8 cellular contexts compared by ENCODE assay signal in the genomic region with DNA sequence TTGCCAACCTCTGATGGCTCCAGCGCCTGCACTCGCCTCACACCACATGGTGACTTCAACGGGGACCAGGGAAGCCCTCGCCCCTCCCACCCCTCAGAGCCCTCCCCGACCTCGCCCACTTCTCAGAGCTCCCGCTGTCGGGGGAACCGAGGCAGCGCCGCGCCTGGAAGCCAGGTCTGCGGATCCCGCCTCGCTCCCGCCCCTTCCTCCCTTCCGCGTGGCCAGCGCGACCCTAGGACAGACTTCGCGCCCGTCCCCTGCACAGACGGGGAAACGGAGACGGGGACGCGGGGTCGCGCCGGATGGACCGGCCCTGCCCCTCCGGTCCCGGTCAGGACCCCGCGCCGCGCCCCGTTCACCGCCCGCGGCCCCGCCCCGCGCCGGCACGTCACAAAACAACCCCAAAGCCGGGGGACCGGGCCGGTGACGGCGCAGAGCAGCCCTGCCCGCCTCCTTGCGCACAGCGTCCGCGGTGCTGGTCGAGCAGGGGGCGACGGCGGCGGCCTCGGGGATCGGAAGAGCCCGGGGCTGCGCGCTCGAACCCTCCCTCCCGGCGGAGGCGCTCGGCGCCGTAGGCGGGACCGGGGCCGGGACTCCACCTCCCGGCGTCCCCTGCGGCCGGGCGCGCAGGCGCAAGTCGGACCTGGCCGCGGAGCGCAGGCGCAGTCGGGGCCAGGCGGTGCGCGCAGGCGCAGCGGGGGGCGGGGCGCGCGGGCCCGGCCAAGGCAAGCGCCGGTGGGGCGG. TPM values are rescaled to one million over a fixed set of nuclear protein-coding genes. Genes with fewer than 3 reads are reported as not detected.
DNase-seq lines count a peak whose midpoint lies in the region; ATAC-seq and TF ChIP-seq lines count a peak whose summit lies in the region.

No MANE protein-coding gene starts in this region.

- peak overlapping the region; percentile 62 for H2AFZ ChIP-seq in OCI-LY7 (ENCODE audit: low read length)

- peaks cover 7% of the 10 kb centered on the region; the same call in 1 of the 2 replicates for H3K79me2 ChIP-seq in OCI-LY7 (ENCODE audit: insufficient read depth, low read depth, low read length)

- H3K27me3 Mint-ChIP-seq in activated T-cell treated with anti-CD3 and anti-CD28 coated beads, Interleukin-2, amount 50 U/mL, for 24 hours: no peaks in the 10 kb centered on the region

- H3K27ac ChIP-seq in OCI-LY7 (ENCODE audit: low read depth, low read length, poor library complexity, severe bottlenecking) (peak overlapping the region; percentile 50), muscle layer of duodenum (ENCODE audit: low read length) (peak overlapping the region; percentile 16)

- CTCF ChIA-PET in OCI-LY7 (lab: Charles Lee; ENCODE audit: unreplicated experiment): interaction anchor here (0.6 to 0.7 kb wide), 2 partner anchors 21 to 26 kb away, joined by 5 to 8 read pairs; no protein-coding TSS in a partner anchor

- H3K9me3 ChIP-seq in OCI-LY7 (ENCODE audit: low read length): no peaks in the 10 kb centered on the region
- no peaks in the 10 kb centered on the region for H3K9me3 ChIP-seq in muscle layer of duodenum (ENCODE audit: control insufficient read depth in 1 of 2, low read length in 2 of 2)

- peak overlapping the region; percentile 45 for H3K4me2 ChIP-seq in OCI-LY7 (ENCODE audit: low read length)

- no peaks in the 10 kb centered on the region for H3K27me3 ChIP-seq in muscle layer of duodenum (ENCODE audit: low read depth, low read length)

- H3K4me3 ChIP-seq in OCI-LY7 (ENCODE audit: low read depth, low read length, poor library complexity, severe bottlenecking) (peak overlapping the region; percentile 96), muscle layer of duodenum (ENCODE audit: low read depth in 1 of 2, low read length in 2 of 2) (peak overlapping the region; percentile 52 to 92)

- H3K27ac Mint-ChIP-seq in activated T-cell treated with anti-CD3 and anti-CD28 coated beads, Interleukin-2, amount 50 U/mL, for 24 hours: peak overlapping the region; percentile 93

- H3K9me3 Mint-ChIP-seq in activated T-cell treated with anti-CD3 and anti-CD28 coated beads, Interleukin-2, amount 50 U/mL, for 24 hours: no peaks in the 10 kb centered on the region

- intact Hi-C loops in OCI-LY7 (cut with micrococcal nuclease; ENCODE audit: unreplicated experiment): loop anchor here (5.0 kb wide), 1 partner anchor 41 kb away; the partner anchor contains the start of gene BSG

- ATAC-seq in esophagus mucosa: peak; percentile 82

- peaks cover 7% of the 10 kb centered on the region for H3K36me3 Mint-ChIP-seq in activated T-cell treated with anti-CD3 and anti-CD28 coated beads, Interleukin-2, amount 50 U/mL, for 24 hours (ENCODE audit: low read depth)

- H3K9me2 ChIP-seq in OCI-LY7 (ENCODE audit: insufficient read depth, low read length): no peaks in the 10 kb centered on the region

- TF ChIP-seq CTCF in GM20000 (IDR thresholded peaks at IDR 0.05; ENCODE audit: extremely low read depth, missing control alignments): no peak
- peak; percentile 35; the same call in 1 of the 2 replicates for TF ChIP-seq CTCF in OCI-LY7 (conservative IDR thresholded peaks at IDR 0.05; ENCODE audit: low read length)

- peaks cover 8% of the 10 kb centered on the region for H4K20me1 ChIP-seq in OCI-LY7 (ENCODE audit: insufficient read depth, low read length)

- H3K4me1 ChIP-seq in OCI-LY7 (ENCODE audit: insufficient read depth, low read length, poor library complexity, severe bottlenecking) (peaks cover 17% of the 10 kb centered on the region), muscle layer of duodenum (ENCODE audit: control insufficient read depth in 1 of 2, insufficient read depth in 2 of 2, low read length in 2 of 2) (peaks cover 11 to 24% of the 10 kb centered on the region in 2 donors)

- POLR2A ChIA-PET in OCI-LY7 (lab: Charles Lee): interaction anchor here (0.6 to 2.4 kb wide), 4 partner anchors 20 to 168 kb away, joined by 3 to 9 read pairs (median 3); no protein-coding TSS in a partner anchor

- H3K4me3 Mint-ChIP-seq in activated T-cell treated with anti-CD3 and anti-CD28 coated beads, Interleukin-2, amount 50 U/mL, for 24 hours: peak overlapping the region; percentile 83

- no TSS peak for BruUV-seq in OCI-LY7 (replicated peaks; lab: Mats Ljungman, UMichigan)

- peaks cover 1% of the 10 kb centered on the region for H3K36me3 ChIP-seq in OCI-LY7 (ENCODE audit: insufficient read depth, low read length)
- peaks cover 0 to 5% of the 10 kb centered on the region in 2 donors for H3K36me3 ChIP-seq in muscle layer of duodenum (ENCODE audit: control insufficient read depth in 1 of 2, insufficient read depth in 2 of 2, low read length in 2 of 2)

- DNase-seq in COLO829 (ENCODE audit: low spot score) (peak; percentile 93), GM20000 (ENCODE audit: low spot score) (peak; percentile 100), HT1080 (ENCODE audit: low read depth) (peak; percentile 69), OCI-LY7 (ENCODE audit: low spot score) (peak; percentile 92)
- peak; percentile 91 for DNase-seq in activated T-cell treated with anti-CD3 and anti-CD28 coated beads, Interleukin-2, amount 50 U/mL, for 24 hours
- DNase-seq in stimulated activated CD8-positive, alpha-beta memory T cell treated with anti-CD3 and anti-CD28 coated beads, Interleukin-7, amount 100 ng/mL, for 24 hours (ENCODE audit: low read depth): peak; percentile 70

- H3K4me1 Mint-ChIP-seq in activated T-cell treated with anti-CD3 and anti-CD28 coated beads, Interleukin-2, amount 50 U/mL, for 24 hours (ENCODE audit: low read depth): peaks cover 29% of the 10 kb centered on the region

RNA-seq across cellular contexts. Expression of gene CDC34, which starts 0.4 kb away (rescaled TPM):
- 107 and 110 TPM in 2 replicates for total RNA-seq in HT1080 (2014; rRNA removed; shearing (Covaris generic))
- 51.4 and 65.4 TPM in 2 replicates for polyA plus RNA-seq in HT1080 (2015; cell fraction: cytosol; rRNA removed)
- 31.6 and 41.6 TPM in 2 replicates for polyA plus RNA-seq in HT1080 (2015; cell fraction: nucleus; rRNA removed)
- 65.2 and 77.2 TPM in 2 replicates for total RNA-seq in OCI-LY7 (2014; rRNA removed; shearing (Covaris generic))
- total RNA-seq in OCI-LY7 (2022) (58.0 and 58.2 TPM in 2 replicates), esophagus mucosa (30.7 TPM)

RNA-seq across cellular contexts. Expression of gene GZMM, which starts 12.7 kb away (rescaled TPM):
- not detected in 2 replicates for total RNA-seq in HT1080 (2014; rRNA removed; shearing (Covaris generic))
- not detected in 2 replicates for polyA plus RNA-seq in HT1080 (2015; cell fraction: cytosol; rRNA removed)
- not detected in 2 replicates for polyA plus RNA-seq in HT1080 (2015; cell fraction: nucleus; rRNA removed)
- total RNA-seq in OCI-LY7 (2014; rRNA removed; shearing (Covaris generic)): not detected in 2 replicates
- not detected in 2 replicates for total RNA-seq in OCI-LY7 (2022)
- not detected for total RNA-seq in esophagus mucosa

RNA-seq across cellular contexts. Expression of gene TPGS1, which starts 23.9 kb away (rescaled TPM):
- 40.7 and 48.2 TPM in 2 replicates for total RNA-seq in HT1080 (2014; rRNA removed; shearing (Covaris generic))
- 24.0 and 37.4 TPM in 2 replicates for polyA plus RNA-seq in HT1080 (2015; cell fraction: cytosol; rRNA removed)
- polyA plus RNA-seq in HT1080 (2015; cell fraction: nucleus; rRNA removed): 20.6 and 23.8 TPM in 2 replicates
- total RNA-seq in OCI-LY7 (2014; rRNA removed; shearing (Covaris generic)): 17.2 and 25.6 TPM in 2 replicates
- total RNA-seq in OCI-LY7 (2022) (20.8 and 24.4 TPM in 2 replicates), esophagus mucosa (14.2 TPM)

RNA-seq across cellular contexts. Expression of gene MADCAM1, which starts 34.9 kb away (rescaled TPM):
- not detected in 2 replicates for total RNA-seq in HT1080 (2014; rRNA removed; shearing (Covaris generic))
- polyA plus RNA-seq in HT1080 (2015; cell fraction: cytosol; rRNA removed): not detected in 2 replicates
- polyA plus RNA-seq in HT1080 (2015; cell fraction: nucleus; rRNA removed): 0.79 and 1.0 TPM in 2 replicates
- 0.26 and 0.69 TPM in 2 replicates for total RNA-seq in OCI-LY7 (2014; rRNA removed; shearing (Covaris generic))
- total RNA-seq in OCI-LY7 (2022) (2.0 TPM in 2 replicates), esophagus mucosa (0.36 TPM)

RNA-seq across cellular contexts. Expression of gene BSG, which starts 41.2 kb away (rescaled TPM):
- 475 and 545 TPM in 2 replicates for total RNA-seq in HT1080 (2014; rRNA removed; shearing (Covaris generic))
- polyA plus RNA-seq in HT1080 (2015; cell fraction: cytosol; rRNA removed): 509 and 543 TPM in 2 replicates
- 704 and 747 TPM in 2 replicates for polyA plus RNA-seq in HT1080 (2015; cell fraction: nucleus; rRNA removed)
- total RNA-seq in OCI-LY7 (2014; rRNA removed; shearing (Covaris generic)): 158 and 180 TPM in 2 replicates
- 189 and 197 TPM in 2 replicates for total RNA-seq in OCI-LY7 (2022)
- 320 TPM for total RNA-seq in esophagus mucosa

Comparison
In these comparisons a context has a peak if more than half of its experiments do, and no peak if none do; other contexts are left out.
1. Peak in every context shown above with its lines: DNase-seq, ATAC-seq, H3K4me3 ChIP-seq and H3K27ac ChIP-seq.